Comparison of ENCODE assay signal across 8 cellular contexts in the genomic region with DNA sequence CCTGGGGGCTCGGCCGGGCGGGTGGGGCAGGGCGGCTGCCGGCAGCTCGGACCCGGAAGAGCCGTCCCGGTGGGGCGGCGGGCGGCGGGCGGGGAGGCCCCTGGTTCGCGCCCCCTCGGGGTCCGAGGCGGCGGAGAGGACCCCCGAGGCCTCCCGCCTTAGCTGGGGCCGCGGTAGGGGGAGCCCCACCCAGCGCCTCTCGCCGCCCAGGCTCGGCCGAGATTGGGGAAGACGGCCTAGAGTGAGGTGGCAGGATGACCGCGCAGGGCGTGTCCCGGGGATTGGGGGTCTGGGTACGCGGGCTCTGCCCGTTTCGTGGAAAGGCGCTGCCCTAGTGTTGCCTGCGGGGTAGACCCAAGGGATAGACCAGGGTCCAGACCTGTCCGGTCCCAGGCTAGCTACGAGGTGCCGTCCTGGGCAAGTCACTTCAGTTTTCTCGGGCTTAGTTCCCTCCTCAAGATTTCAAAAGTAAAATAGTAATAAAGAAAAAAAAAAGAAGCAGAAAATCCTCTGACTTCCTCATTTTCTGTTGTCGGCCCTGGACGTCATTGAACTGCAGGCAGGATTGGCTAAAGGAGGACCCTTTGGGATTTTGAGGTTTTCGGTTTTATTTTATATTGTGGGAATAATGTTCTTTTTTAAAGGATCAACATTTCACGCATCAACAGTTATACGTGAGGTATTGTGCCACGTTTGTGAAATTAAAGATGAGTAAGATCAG. TPM values are rescaled to one million over a fixed set of nuclear protein-coding genes. Genes with fewer than 3 reads are reported as not detected.
DNase-seq lines count a peak whose midpoint lies in the region; ATAC-seq lines count a peak whose summit lies in the region.

No MANE protein-coding gene starts in this region.

- H3K4me1 ChIP-seq in mucosa of stomach (ENCODE audit: control insufficient read depth, insufficient read depth, low read length): peaks cover 26% of the 10 kb centered on the region

- CTCF ChIA-PET in activated CD8-positive, alpha-beta memory T cell treated with anti-CD3 and anti-CD28 coated beads, Interleukin-2, amount 10 ng/mL, durations not matched to agents 7 days and 5 days (lab: Charles Lee): interaction anchor here (0.6 to 6.2 kb wide), 13 partner anchors 10 to 497 kb away, joined by 3 to 54 read pairs (median 6); no protein-coding TSS in a partner anchor

- H3K9me3 Mint-ChIP-seq in activated CD8-positive, alpha-beta memory T cell treated with anti-CD3 and anti-CD28 coated beads, Interleukin-2, amount 10 ng/mL, durations not matched to agents 7 days and 5 days (ENCODE audit: low read depth): no peaks in the 10 kb centered on the region
- no peaks in the 10 kb centered on the region for H3K9me3 Mint-ChIP-seq in stimulated activated naive B cell treated with anti-CD40 and anti-IgM and Interleukin-4, amounts not matched to agents 10 μg/mL and 1 μg/mL and 100 μg/mL, for 72 hours

- peaks cover 50% of the 10 kb centered on the region for H3K4me1 Mint-ChIP-seq in activated CD8-positive, alpha-beta memory T cell treated with anti-CD3 and anti-CD28 coated beads, Interleukin-2, amount 10 ng/mL, durations not matched to agents 7 days and 5 days
- H3K4me1 Mint-ChIP-seq in stimulated activated naive B cell treated with anti-CD40 and anti-IgM and Interleukin-4, amounts not matched to agents 10 μg/mL and 1 μg/mL and 100 μg/mL, for 72 hours: peaks cover 34 to 53% of the 10 kb centered on the region in 2 donors

- peak overlapping the region; percentile 95 for H3K4me3 Mint-ChIP-seq in activated CD8-positive, alpha-beta memory T cell treated with anti-CD3 and anti-CD28 coated beads, Interleukin-2, amount 10 ng/mL, durations not matched to agents 7 days and 5 days
- H3K4me3 Mint-ChIP-seq in stimulated activated naive B cell treated with anti-CD40 and anti-IgM and Interleukin-4, amounts not matched to agents 10 μg/mL and 1 μg/mL and 100 μg/mL, for 72 hours: peak overlapping the region; percentile 95 to 96

- H3K36me3 Mint-ChIP-seq in activated CD8-positive, alpha-beta memory T cell treated with anti-CD3 and anti-CD28 coated beads, Interleukin-2, amount 10 ng/mL, durations not matched to agents 7 days and 5 days: peaks cover 38% of the 10 kb centered on the region
- peaks cover 31 to 42% of the 10 kb centered on the region in 2 donors for H3K36me3 Mint-ChIP-seq in stimulated activated naive B cell treated with anti-CD40 and anti-IgM and Interleukin-4, amounts not matched to agents 10 μg/mL and 1 μg/mL and 100 μg/mL, for 72 hours

- H3K27me3 ChIP-seq in mucosa of stomach (ENCODE audit: control insufficient read depth, insufficient read depth, low read length): no peaks in the 10 kb centered on the region

- peak overlapping the region; percentile 94 for H3K27ac Mint-ChIP-seq in activated CD8-positive, alpha-beta memory T cell treated with anti-CD3 and anti-CD28 coated beads, Interleukin-2, amount 10 ng/mL, durations not matched to agents 7 days and 5 days
- H3K27ac Mint-ChIP-seq in stimulated activated naive B cell treated with anti-CD40 and anti-IgM and Interleukin-4, amounts not matched to agents 10 μg/mL and 1 μg/mL and 100 μg/mL, for 72 hours: peak overlapping the region; percentile 99

- H3K27ac ChIP-seq in epithelial cell of prostate: peak overlapping the region; percentile 81

- H3K36me3 ChIP-seq in mucosa of stomach (ENCODE audit: control insufficient read depth, insufficient read depth, low read length): no peaks in the 10 kb centered on the region

- DNase-seq in DMS53 (lab: John Stamatoyannopoulos, UW) (peak; percentile 56), DMS53 treated with DMSO at 0.1 percent for 48 hours (lab: John Stamatoyannopoulos, UW; ENCODE audit: unreplicated experiment) (no peak), NCI-H460 (ENCODE audit: extremely low read depth, low read depth) (peak; percentile 32), epithelial cell of prostate (ENCODE audit: low read depth, low spot score) (no peak)
- DNase-seq in activated CD8-positive, alpha-beta memory T cell treated with anti-CD3 and anti-CD28 coated beads, Interleukin-2, amount 10 ng/mL, durations not matched to agents 7 days and 5 days: peak; percentile 82
- DNase-seq in stimulated activated naive B cell treated with anti-CD40 and anti-IgM and Interleukin-4, amounts not matched to agents 10 μg/mL and 1 μg/mL and 100 μg/mL, for 72 hours: peak; percentile 75

- H3K9me3 ChIP-seq in mucosa of stomach (ENCODE audit: control insufficient read depth, low read length): no peaks in the 10 kb centered on the region

- H3K9ac ChIP-seq in mucosa of stomach (ENCODE audit: low read length): peak overlapping the region; percentile 94

- ATAC-seq in HG02938 (IDR thresholded peaks at IDR 0.05; ENCODE audit: unreplicated experiment): peak; percentile 43
- ATAC-seq in activated CD8-positive, alpha-beta memory T cell treated with anti-CD3 and anti-CD28 coated beads, Interleukin-2, amount 10 ng/mL, durations not matched to agents 7 days and 5 days: peak; percentile 59
- peak; percentile 68 to 70 for ATAC-seq in stimulated activated naive B cell treated with anti-CD40 and anti-IgM and Interleukin-4, amounts not matched to agents 10 μg/mL and 1 μg/mL and 100 μg/mL, for 72 hours (replicated peaks)

- peak overlapping the region; percentile 70 for H3K4me3 ChIP-seq in mucosa of stomach (ENCODE audit: low read length)

- no peaks in the 10 kb centered on the region for H3K27me3 Mint-ChIP-seq in activated CD8-positive, alpha-beta memory T cell treated with anti-CD3 and anti-CD28 coated beads, Interleukin-2, amount 10 ng/mL, durations not matched to agents 7 days and 5 days
- H3K27me3 Mint-ChIP-seq in stimulated activated naive B cell treated with anti-CD40 and anti-IgM and Interleukin-4, amounts not matched to agents 10 μg/mL and 1 μg/mL and 100 μg/mL, for 72 hours: no peaks in the 10 kb centered on the region

RNA-seq across cellular contexts. Expression of a gene that starts 0.6 kb away (rescaled TPM):
- total RNA-seq in NCI-H460 (2014; rRNA removed; shearing (Covaris generic)): 163 and 169 TPM in 2 replicates
- 234 and 335 TPM in 2 replicates for polyA plus RNA-seq in NCI-H460 (2014; cell fraction: nucleus; rRNA removed)
- total RNA-seq in activated CD8-positive, alpha-beta memory T cell treated with anti-CD3 and anti-CD28 coated beads, Interleukin-2, amount 10 ng/mL, durations not matched to agents 7 days and 5 days: 100 to 1,000 TPM; 217 to 221 TPM

RNA-seq across cellular contexts. Expression of a gene that starts 36.5 kb away (rescaled TPM):
- total RNA-seq in NCI-H460 (2014; rRNA removed; shearing (Covaris generic)): 0.69 and 1.5 TPM in 2 replicates
- polyA plus RNA-seq in NCI-H460 (2014; cell fraction: nucleus; rRNA removed): 0.47 and 1.0 TPM in 2 replicates
- 1 to 10 TPM; 1.6 to 2.1 TPM for total RNA-seq in activated CD8-positive, alpha-beta memory T cell treated with anti-CD3 and anti-CD28 coated beads, Interleukin-2, amount 10 ng/mL, durations not matched to agents 7 days and 5 days

Comparison
In these comparisons a context has a peak if more than half of its experiments do, and no peak if none do; other contexts are left out.
1. DNase-seq: peak in DMS53 (single experiment), NCI-H460 (single experiment), activated CD8-positive, alpha-beta memory T cell treated with anti-CD3 and anti-CD28 coated beads, Interleukin-2, amount 10 ng/mL, durations not matched to agents 7 days and 5 days (single experiment) and stimulated activated naive B cell treated with anti-CD40 and anti-IgM and Interleukin-4, amounts not matched to agents 10 μg/mL and 1 μg/mL and 100 μg/mL, for 72 hours (single experiment); none in DMS53 treated with DMSO at 0.1 percent for 48 hours (single experiment) and epithelial cell of prostate (single experiment).
2. Peak in every context shown above with its lines, with median percentiles within 50 percentile points of each other: ATAC-seq.